ENCODE assay signal across 19 cellular contexts in genomic region chr22:42871146-42872050, GRCh38.
"Had no signal": no experiment of that assay in that cellular context is flagged by ENCODE, and none has a peak within 500 bp of the region (broad histone marks: within the 10 kb centered on the region; RNA-seq: fewer than 3 reads in every experiment).

No MANE protein-coding gene starts in this region.

- DNase-seq: cortex of kidney; effector memory CD4-positive, alpha-beta T cell; esophagus squamous epithelium; foreskin fibroblast; glutamatergic neuron; islet precursor cell; mammary epithelial cell; naive thymus-derived CD4-positive, alpha-beta T cell; nephron progenitor cell; ovary; right cardiac atrium; small intestine; stimulated activated CD4-positive, alpha-beta T cell treated with anti-CD3 and anti-CD28 coated beads, Interleukin-12 subunit alpha, Interleukin-12 subunit beta, amount 100 ng/mL, for 4 hours; stimulated activated naive CD4-positive, alpha-beta T cell treated with Interleukin-2 at 50 U/mL for 16 hours; thyroid gland had no signal

- H3K36me3 Mint-ChIP-seq: type B pancreatic cell had no signal

- H3K9me3 ChIP-seq: esophagus squamous epithelium, gastroesophageal sphincter, ovary, suprapubic skin, thyroid gland had no signal

- H3K9me3 Mint-ChIP-seq: naive thymus-derived CD4-positive, alpha-beta T cell; nephron progenitor cell; type B pancreatic cell had no signal

- H3K27ac Mint-ChIP-seq: nephron progenitor cell, type B pancreatic cell had no signal

- H3K27me3 ChIP-seq: esophagus squamous epithelium, gastroesophageal sphincter, ovary, suprapubic skin, thyroid gland had no signal

- ATAC-seq: gastroesophageal sphincter; left lobe of liver; naive thymus-derived CD4-positive, alpha-beta T cell; right cardiac atrium had no signal

- H3K4me3 ChIP-seq: esophagus squamous epithelium, gastroesophageal sphincter, ovary, suprapubic skin, thyroid gland had no signal

- H3K27ac ChIP-seq: esophagus squamous epithelium, ovary, suprapubic skin, thyroid gland had no signal

- H3K36me3 ChIP-seq: ovary had no signal
